35 cellular contexts compared by ENCODE assay signal in genomic region chr5:12250454-12250853, GRCh38.
"Had no signal": no experiment of that assay in that cellular context is flagged by ENCODE, and none has a peak within 500 bp of the region (broad histone marks: within the 10 kb centered on the region; RNA-seq: fewer than 3 reads in every experiment).

No MANE protein-coding gene starts in this region.

- H3K27me3 Mint-ChIP-seq: activated CD4-positive, alpha-beta memory T cell treated with anti-CD3 and anti-CD28 coated beads, Interleukin-2, amount 10 ng/mL, durations not matched to agents 7 days and 5 days; activated CD4-positive, alpha-beta T cell treated with anti-CD3 and anti-CD28 coated beads for 36 hours; activated CD4-positive, alpha-beta T cell treated with anti-CD3 and anti-CD28 coated beads, Interleukin-2, amount 10 ng/mL, durations not matched to agents 7 days and 5 days; activated naive CD8-positive, alpha-beta T cell; activated T-helper 17 cell treated with anti-CD3 and anti-CD28 coated beads, Interleukin-2, amount 50 U/mL, for 72 hours; central memory CD8-positive, alpha-beta T cell; dendritic cell treated with granulocyte-macrophage colony-stimulating factor and Interleukin-4, amounts not matched to agents 40 ng/mL and 50 ng/mL, for 4 days; T-helper 17 cell had no signal

- H3K4me3 Mint-ChIP-seq: activated CD4-positive, alpha-beta memory T cell treated with anti-CD3 and anti-CD28 coated beads, Interleukin-2, amount 10 ng/mL, durations not matched to agents 7 days and 5 days; activated CD4-positive, alpha-beta T cell treated with anti-CD3 and anti-CD28 coated beads for 36 hours; activated CD4-positive, alpha-beta T cell treated with anti-CD3 and anti-CD28 coated beads, Interleukin-2, amount 10 ng/mL, durations not matched to agents 7 days and 5 days; activated naive CD8-positive, alpha-beta T cell; activated T-cell treated with anti-CD3 and anti-CD28 coated beads, Interleukin-2, amount 50 U/mL, for 4 hours; activated T-helper 17 cell treated with anti-CD3 and anti-CD28 coated beads, Interleukin-2, amount 50 U/mL, for 72 hours; central memory CD8-positive, alpha-beta T cell; dendritic cell treated with granulocyte-macrophage colony-stimulating factor and Interleukin-4, amounts not matched to agents 40 ng/mL and 50 ng/mL, for 4 days; endodermal cell; T-helper 17 cell; T-helper 2 cell treated with Interferon-gamma antibody and Interleukin-4, amounts not matched to agents 5 μg/mL and 100 μg/mL, for 36 hours had no signal

- ATAC-seq: activated CD4-positive, alpha-beta T cell treated with anti-CD3 and anti-CD28 coated beads for 36 hours; activated T-cell treated with anti-CD3 and anti-CD28 coated beads, Interleukin-2, amount 50 U/mL, for 4 hours; activated T-helper 17 cell treated with anti-CD3 and anti-CD28 coated beads, Interleukin-2, amount 50 U/mL, for 72 hours; esophagus mucosa; gastrocnemius medialis; heart left ventricle; T-helper 17 cell had no signal

- FAIRE-seq: astrocyte, bronchial epithelial cell had no signal

- H3K36me3 ChIP-seq: brain microvascular endothelial cell, gastrocnemius medialis, heart left ventricle had no signal

- DNase-seq: activated CD4-positive, alpha-beta memory T cell treated with anti-CD3 and anti-CD28 coated beads, Interleukin-2, amount 10 ng/mL, durations not matched to agents 7 days and 5 days; activated CD4-positive, alpha-beta T cell treated with anti-CD3 and anti-CD28 coated beads for 36 hours; activated CD4-positive, alpha-beta T cell treated with anti-CD3 and anti-CD28 coated beads, Interleukin-2, amount 10 ng/mL, durations not matched to agents 7 days and 5 days; activated CD4-positive, alpha-beta T cell treated with anti-CD3 and anti-CD28 coated beads, Interleukin-2, amount 50 U/mL, for 4 hours; activated CD4-positive, CD25-positive, alpha-beta regulatory T cell; activated CD4-positive, CD25-positive, alpha-beta regulatory T cell treated with anti-CD3 and anti-CD28 coated beads, Interleukin-2, amount 50 U/mL, for 72 hours; activated CD8-positive, alpha-beta memory T cell treated with anti-CD3 and anti-CD28 coated beads, Interleukin-2, amount 50 U/mL, for 48 hours; activated effector memory CD4-positive, alpha-beta T cell treated with Interleukin-2 at 50 U/mL for 16 hours; activated gamma-delta T cell treated with Interleukin-2 at 50 U/mL for 16 hours; activated naive CD4-positive, alpha-beta T cell treated with anti-CD3 and anti-CD28 coated beads, Interleukin-2, amount 50 U/mL, for 16 hours; activated naive CD4-positive, alpha-beta T cell treated with Interleukin-2 at 50 U/mL for 16 hours; activated T-cell treated with anti-CD3 and anti-CD28 coated beads for 4 hours; activated T-cell treated with anti-CD3 and anti-CD28 coated beads, Interleukin-2, amount 50 U/mL, for 4 hours; amniotic stem cell; anterior cingulate cortex; brain microvascular endothelial cell; dorsolateral prefrontal cortex; effector memory CD4-positive, alpha-beta T cell; endodermal cell; foreskin fibroblast; gastrocnemius medialis; glutamatergic neuron; heart left ventricle; T-helper 1 cell; T-helper 17 cell; T1000 had no signal

- H3K9me3 Mint-ChIP-seq: activated T-helper 17 cell treated with anti-CD3 and anti-CD28 coated beads, Interleukin-2, amount 50 U/mL, for 72 hours had no signal

- H3K36me3 Mint-ChIP-seq: activated naive CD8-positive, alpha-beta T cell had no signal

- H3K27ac ChIP-seq: brain microvascular endothelial cell, coronary artery, dorsolateral prefrontal cortex, gastrocnemius medialis, heart left ventricle had no signal

- H3K27ac Mint-ChIP-seq: activated CD4-positive, alpha-beta memory T cell treated with anti-CD3 and anti-CD28 coated beads, Interleukin-2, amount 10 ng/mL, durations not matched to agents 7 days and 5 days; activated CD4-positive, alpha-beta T cell treated with anti-CD3 and anti-CD28 coated beads for 36 hours; activated CD4-positive, alpha-beta T cell treated with anti-CD3 and anti-CD28 coated beads, Interleukin-2, amount 10 ng/mL, durations not matched to agents 7 days and 5 days; activated naive CD8-positive, alpha-beta T cell; activated T-helper 17 cell treated with anti-CD3 and anti-CD28 coated beads, Interleukin-2, amount 50 U/mL, for 72 hours; dendritic cell treated with granulocyte-macrophage colony-stimulating factor and Interleukin-4, amounts not matched to agents 40 ng/mL and 50 ng/mL, for 4 days; endodermal cell; T-helper 17 cell; T-helper 2 cell treated with Interferon-gamma antibody and Interleukin-4, amounts not matched to agents 5 μg/mL and 100 μg/mL, for 36 hours had no signal

- H3K4me1 ChIP-seq: gastrocnemius medialis, heart left ventricle had no signal

- H3K4me3 ChIP-seq: coronary artery, dorsolateral prefrontal cortex, gastrocnemius medialis, heart left ventricle had no signal

- H3K27me3 ChIP-seq: brain microvascular endothelial cell, dorsolateral prefrontal cortex, gastrocnemius medialis, heart left ventricle had no signal

- H3K4me1 Mint-ChIP-seq: activated CD4-positive, alpha-beta memory T cell treated with anti-CD3 and anti-CD28 coated beads, Interleukin-2, amount 10 ng/mL, durations not matched to agents 7 days and 5 days; activated CD4-positive, alpha-beta T cell treated with anti-CD3 and anti-CD28 coated beads for 36 hours; activated CD4-positive, alpha-beta T cell treated with anti-CD3 and anti-CD28 coated beads, Interleukin-2, amount 10 ng/mL, durations not matched to agents 7 days and 5 days; activated T-helper 17 cell treated with anti-CD3 and anti-CD28 coated beads, Interleukin-2, amount 50 U/mL, for 72 hours; central memory CD8-positive, alpha-beta T cell; endodermal cell; T-helper 17 cell had no signal

- H3K9me3 ChIP-seq: gastrocnemius medialis had no signal
